1 cellular context compared by ENCODE assay signal in the genomic region with DNA sequence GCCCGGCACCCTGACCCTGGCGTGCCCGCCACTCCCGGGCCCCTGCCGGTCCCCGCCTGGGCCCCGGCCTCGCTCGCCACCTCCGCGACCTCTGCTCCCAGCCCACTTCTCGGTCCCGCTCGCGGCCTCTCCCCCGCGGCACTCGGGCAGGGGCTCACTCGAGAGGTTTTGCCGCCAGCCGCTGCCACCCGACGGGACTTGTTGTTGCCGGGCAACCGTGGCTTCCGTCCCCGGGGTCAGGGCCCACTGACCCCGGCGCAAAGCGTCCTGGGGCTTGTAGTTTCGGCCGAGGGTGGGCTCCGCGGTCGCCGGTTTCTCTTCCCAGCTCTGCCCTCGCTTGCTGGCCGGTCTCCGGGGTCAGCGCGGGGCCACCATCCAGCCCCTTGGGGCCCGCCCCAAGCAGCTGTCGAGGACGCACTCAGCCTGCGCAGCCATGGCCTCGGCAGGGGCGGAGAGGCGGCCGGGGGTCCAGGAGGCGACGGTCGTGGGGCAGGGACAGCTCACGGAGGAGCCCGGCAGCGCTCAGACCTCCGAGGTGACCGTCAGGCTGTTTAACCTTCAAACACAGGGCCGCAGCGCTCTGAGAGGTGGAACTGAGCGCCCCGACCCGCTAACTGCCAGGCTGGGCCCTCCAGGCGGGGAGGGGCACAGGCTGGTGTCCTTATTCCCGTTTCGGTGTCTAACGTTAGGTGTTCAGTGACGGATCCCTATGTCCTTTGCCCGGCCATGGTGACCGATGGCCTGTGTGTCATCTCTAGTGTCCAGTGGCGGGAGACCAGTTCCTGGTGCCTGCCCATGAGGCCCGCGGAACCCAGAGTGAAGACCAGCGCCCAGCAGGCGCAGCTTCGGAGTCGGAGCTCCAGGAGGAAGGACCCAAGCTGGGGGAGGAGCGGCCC.
TF ChIP-seq lines count a peak whose summit lies in the region.

A gene with protein sequence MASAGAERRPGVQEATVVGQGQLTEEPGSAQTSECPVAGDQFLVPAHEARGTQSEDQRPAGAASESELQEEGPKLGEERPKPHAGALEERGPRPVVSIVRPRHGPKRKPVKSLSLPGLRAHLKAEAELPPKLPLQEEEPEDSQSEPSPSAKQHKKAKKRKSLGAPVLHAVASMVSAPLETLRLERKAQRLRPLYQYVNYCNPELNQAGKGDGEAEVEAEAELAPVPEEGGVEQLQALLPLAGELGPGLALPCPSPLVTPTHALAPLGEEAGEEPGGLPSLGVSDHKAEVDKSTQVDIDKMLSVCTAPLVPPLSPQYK (plus strand): TSS at position 277 of the 896 bp plus-strand sequence. CDS start 157 bp downstream, at position 434.
A gene with protein sequence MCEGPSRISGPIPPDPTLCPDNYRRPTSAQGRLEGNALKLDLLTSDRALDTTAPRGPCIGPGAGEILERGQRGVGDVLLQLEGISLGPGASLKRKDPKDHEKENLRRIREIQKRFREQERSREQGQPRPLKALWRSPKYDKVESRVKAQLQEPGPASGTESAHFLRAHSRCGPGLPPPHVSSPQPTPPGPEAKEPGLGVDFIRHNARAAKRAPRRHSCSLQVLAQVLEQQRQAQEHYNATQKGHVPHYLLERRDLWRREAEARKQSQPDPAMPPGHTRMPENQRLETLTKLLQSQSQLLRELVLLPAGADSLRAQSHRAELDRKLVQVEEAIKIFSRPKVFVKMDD (minus strand): TSS at position 213 of the 896 bp plus-strand sequence. CDS start 308 bp downstream, outside the sequence.

TF ChIP-seq in K562, 482 proteins besides CTCF, POLR2A, EP300 and RAD21 (continued from another document and continues in another):
- TF ChIP-seq GABPA (tag; conservative IDR thresholded peaks at IDR 0.05; ENCODE audit: low read depth) (peak; percentile 94), JUNB (CRISPR knock-in tag; conservative IDR thresholded peaks at IDR 0.05) (no peak), ZNF785 (CRISPR knock-in tag; IDR thresholded peaks at IDR 0.05) (no peak), CREM (IDR thresholded peaks at IDR 0.05; ENCODE audit: low read depth) (peak; percentile 47; the same call in 1 of the 2 replicates), SAP30 (IDR thresholded peaks at IDR 0.05; ENCODE audit: borderline replicate concordance, insufficient read depth, low read depth, low read length, poor library complexity, severe bottlenecking) (peak; percentile 71), LEF1 (IDR thresholded peaks at IDR 0.05) (no peak), ZFX (CRISPR knock-in tag; IDR thresholded peaks at IDR 0.05) (peak; percentile 71), IFI16 (CRISPR knock-in tag; IDR thresholded peaks at IDR 0.05) (no peak), TAF15 (IDR thresholded peaks at IDR 0.05; ENCODE audit: low read depth, low read length) (no peak), HNRNPK (IDR thresholded peaks at IDR 0.05; ENCODE audit: low read depth, low read length, poor library complexity, severe bottlenecking) (no peak), NR4A1 (CRISPR knock-in tag; IDR thresholded peaks at IDR 0.05) (no peak), NR4A1 (tag; IDR thresholded peaks at IDR 0.05) (no peak), PCBP1 (IDR thresholded peaks at IDR 0.05; ENCODE audit: low read depth, low read length, poor library complexity, severe bottlenecking) (peak; percentile 46), KDM5B (IDR thresholded peaks at IDR 0.05; ENCODE audit: insufficient replicate concordance, low read depth, low read length) (no peak), ZNF274 (IDR thresholded peaks at IDR 0.05; ENCODE audit: borderline replicate concordance, low read depth, low read length) (no peak; the same call in 1 of the 2 replicates), SNRNP70 (optimal IDR thresholded peaks at IDR 0.05; ENCODE audit: low read depth, low read length) (no peak), ZNF41 (CRISPR knock-in tag; conservative IDR thresholded peaks at IDR 0.05) (no peak), ZNF57 (CRISPR knock-in tag; IDR thresholded peaks at IDR 0.05) (no peak), TGIF2 (CRISPR knock-in tag; IDR thresholded peaks at IDR 0.05) (no peak), ZNF175 (CRISPR knock-in tag; IDR thresholded peaks at IDR 0.05; ENCODE audit: low read depth) (no peak), HMGN3 (IDR thresholded peaks at IDR 0.05; ENCODE audit: borderline replicate concordance, extremely low read depth, insufficient read length, low read depth, low read length) (peak; percentile 73), ZNF717 (CRISPR knock-in tag; IDR thresholded peaks at IDR 0.05) (no peak), TEAD2 (tag; IDR thresholded peaks at IDR 0.05) (no peak), EWSR1 (IDR thresholded peaks at IDR 0.05; ENCODE audit: borderline replicate concordance, low read depth, partially characterized antibody) (no peak), SRSF3 (IDR thresholded peaks at IDR 0.05; ENCODE audit: insufficient read depth, low read length) (no peak), TBL1XR1 (IDR thresholded peaks at IDR 0.05; ENCODE audit: low read length in 2 of 2) (no peak), RBBP5 (IDR thresholded peaks at IDR 0.05; ENCODE audit: borderline replicate concordance, insufficient read depth, low read length, poor library complexity, severe bottlenecking) (no peak), ZNF766 (CRISPR knock-in tag; conservative IDR thresholded peaks at IDR 0.05) (no peak), ZC3H8 (IDR thresholded peaks at IDR 0.05) (no peak), ZBTB7A (IDR thresholded peaks at IDR 0.05; ENCODE audit: borderline replicate concordance, control insufficient read depth, low read depth, low read length) (peak; percentile 95), RBFOX2 (IDR thresholded peaks at IDR 0.05; ENCODE audit: low read depth, low read length) (peak; percentile 69), ASH1L (IDR thresholded peaks at IDR 0.05; ENCODE audit: borderline replicate concordance, low read depth, partially characterized antibody) (no peak)
- TF ChIP-seq, protein P1, sequence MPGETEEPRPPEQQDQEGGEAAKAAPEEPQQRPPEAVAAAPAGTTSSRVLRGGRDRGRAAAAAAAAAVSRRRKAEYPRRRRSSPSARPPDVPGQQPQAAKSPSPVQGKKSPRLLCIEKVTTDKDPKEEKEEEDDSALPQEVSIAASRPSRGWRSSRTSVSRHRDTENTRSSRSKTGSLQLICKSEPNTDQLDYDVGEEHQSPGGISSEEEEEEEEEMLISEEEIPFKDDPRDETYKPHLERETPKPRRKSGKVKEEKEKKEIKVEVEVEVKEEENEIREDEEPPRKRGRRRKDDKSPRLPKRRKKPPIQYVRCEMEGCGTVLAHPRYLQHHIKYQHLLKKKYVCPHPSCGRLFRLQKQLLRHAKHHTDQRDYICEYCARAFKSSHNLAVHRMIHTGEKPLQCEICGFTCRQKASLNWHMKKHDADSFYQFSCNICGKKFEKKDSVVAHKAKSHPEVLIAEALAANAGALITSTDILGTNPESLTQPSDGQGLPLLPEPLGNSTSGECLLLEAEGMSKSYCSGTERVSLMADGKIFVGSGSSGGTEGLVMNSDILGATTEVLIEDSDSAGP (CRISPR knock-in tag; IDR thresholded peaks at IDR 0.05), result no peak
- TF ChIP-seq, protein P2, sequence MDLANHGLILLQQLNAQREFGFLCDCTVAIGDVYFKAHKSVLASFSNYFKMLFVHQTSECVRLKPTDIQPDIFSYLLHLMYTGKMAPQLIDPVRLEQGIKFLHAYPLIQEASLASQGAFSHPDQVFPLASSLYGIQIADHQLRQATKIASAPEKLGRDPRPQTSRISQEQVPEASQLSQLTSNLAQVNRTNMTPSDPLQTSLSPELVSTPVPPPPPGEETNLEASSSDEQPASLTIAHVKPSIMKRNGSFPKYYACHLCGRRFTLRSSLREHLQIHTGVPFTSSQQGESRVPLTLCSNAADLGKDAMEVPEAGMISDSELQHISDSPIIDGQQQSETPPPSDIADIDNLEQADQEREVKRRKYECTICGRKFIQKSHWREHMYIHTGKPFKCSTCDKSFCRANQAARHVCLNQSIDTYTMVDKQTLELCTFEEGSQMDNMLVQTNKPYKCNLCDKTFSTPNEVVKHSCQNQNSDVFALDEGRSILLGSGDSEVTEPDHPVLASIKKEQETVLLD (IDR thresholded peaks at IDR 0.05), result no peak
- TF ChIP-seq, protein P3, sequence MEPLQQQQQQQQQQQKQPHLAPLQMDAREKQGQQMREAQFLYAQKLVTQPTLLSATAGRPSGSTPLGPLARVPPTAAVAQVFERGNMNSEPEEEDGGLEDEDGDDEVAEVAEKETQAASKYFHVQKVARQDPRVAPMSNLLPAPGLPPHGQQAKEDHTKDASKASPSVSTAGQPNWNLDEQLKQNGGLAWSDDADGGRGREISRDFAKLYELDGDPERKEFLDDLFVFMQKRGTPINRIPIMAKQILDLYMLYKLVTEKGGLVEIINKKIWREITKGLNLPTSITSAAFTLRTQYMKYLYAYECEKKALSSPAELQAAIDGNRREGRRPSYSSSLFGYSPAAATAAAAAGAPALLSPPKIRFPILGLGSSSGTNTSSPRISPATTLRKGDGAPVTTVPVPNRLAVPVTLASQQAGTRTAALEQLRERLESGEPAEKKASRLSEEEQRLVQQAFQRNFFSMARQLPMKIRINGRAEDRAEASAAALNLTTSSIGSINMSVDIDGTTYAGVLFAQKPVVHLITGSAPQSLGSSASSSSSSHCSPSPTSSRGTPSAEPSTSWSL (CRISPR knock-in tag; IDR thresholded peaks at IDR 0.05; ENCODE audit: borderline replicate concordance), result 0 out of 2 replicates have a peak, but pooled peaks have one; percentile 73
- TF ChIP-seq, protein P4, sequence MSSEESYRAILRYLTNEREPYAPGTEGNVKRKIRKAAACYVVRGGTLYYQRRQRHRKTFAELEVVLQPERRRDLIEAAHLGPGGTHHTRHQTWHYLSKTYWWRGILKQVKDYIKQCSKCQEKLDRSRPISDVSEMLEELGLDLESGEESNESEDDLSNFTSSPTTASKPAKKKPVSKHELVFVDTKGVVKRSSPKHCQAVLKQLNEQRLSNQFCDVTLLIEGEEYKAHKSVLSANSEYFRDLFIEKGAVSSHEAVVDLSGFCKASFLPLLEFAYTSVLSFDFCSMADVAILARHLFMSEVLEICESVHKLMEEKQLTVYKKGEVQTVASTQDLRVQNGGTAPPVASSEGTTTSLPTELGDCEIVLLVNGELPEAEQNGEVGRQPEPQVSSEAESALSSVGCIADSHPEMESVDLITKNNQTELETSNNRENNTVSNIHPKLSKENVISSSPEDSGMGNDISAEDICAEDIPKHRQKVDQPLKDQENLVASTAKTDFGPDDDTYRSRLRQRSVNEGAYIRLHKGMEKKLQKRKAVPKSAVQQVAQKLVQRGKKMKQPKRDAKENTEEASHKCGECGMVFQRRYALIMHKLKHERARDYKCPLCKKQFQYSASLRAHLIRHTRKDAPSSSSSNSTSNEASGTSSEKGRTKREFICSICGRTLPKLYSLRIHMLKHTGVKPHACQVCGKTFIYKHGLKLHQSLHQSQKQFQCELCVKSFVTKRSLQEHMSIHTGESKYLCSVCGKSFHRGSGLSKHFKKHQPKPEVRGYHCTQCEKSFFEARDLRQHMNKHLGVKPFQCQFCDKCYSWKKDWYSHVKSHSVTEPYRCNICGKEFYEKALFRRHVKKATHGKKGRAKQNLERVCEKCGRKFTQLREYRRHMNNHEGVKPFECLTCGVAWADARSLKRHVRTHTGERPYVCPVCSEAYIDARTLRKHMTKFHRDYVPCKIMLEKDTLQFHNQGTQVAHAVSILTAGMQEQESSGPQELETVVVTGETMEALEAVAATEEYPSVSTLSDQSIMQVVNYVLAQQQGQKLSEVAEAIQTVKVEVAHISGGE (CRISPR knock-in tag; IDR thresholded peaks at IDR 0.05), result no peak
- TF ChIP-seq, protein P5, sequence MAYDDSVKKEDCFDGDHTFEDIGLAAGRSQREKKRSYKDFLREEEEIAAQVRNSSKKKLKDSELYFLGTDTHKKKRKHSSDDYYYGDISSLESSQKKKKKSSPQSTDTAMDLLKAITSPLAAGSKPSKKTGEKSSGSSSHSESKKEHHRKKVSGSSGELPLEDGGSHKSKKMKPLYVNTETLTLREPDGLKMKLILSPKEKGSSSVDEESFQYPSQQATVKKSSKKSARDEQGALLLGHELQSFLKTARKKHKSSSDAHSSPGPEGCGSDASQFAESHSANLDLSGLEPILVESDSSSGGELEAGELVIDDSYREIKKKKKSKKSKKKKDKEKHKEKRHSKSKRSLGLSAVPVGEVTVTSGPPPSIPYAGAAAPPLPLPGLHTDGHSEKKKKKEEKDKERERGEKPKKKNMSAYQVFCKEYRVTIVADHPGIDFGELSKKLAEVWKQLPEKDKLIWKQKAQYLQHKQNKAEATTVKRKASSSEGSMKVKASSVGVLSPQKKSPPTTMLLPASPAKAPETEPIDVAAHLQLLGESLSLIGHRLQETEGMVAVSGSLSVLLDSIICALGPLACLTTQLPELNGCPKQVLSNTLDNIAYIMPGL (CRISPR knock-in tag; IDR thresholded peaks at IDR 0.05), result no peak; the same call in 1 of the 2 replicates
- TF ChIP-seq, protein P6, sequence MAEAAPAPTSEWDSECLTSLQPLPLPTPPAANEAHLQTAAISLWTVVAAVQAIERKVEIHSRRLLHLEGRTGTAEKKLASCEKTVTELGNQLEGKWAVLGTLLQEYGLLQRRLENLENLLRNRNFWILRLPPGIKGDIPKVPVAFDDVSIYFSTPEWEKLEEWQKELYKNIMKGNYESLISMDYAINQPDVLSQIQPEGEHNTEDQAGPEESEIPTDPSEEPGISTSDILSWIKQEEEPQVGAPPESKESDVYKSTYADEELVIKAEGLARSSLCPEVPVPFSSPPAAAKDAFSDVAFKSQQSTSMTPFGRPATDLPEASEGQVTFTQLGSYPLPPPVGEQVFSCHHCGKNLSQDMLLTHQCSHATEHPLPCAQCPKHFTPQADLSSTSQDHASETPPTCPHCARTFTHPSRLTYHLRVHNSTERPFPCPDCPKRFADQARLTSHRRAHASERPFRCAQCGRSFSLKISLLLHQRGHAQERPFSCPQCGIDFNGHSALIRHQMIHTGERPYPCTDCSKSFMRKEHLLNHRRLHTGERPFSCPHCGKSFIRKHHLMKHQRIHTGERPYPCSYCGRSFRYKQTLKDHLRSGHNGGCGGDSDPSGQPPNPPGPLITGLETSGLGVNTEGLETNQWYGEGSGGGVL (CRISPR knock-in tag; IDR thresholded peaks at IDR 0.05), result no peak
- TF ChIP-seq, protein P7, sequence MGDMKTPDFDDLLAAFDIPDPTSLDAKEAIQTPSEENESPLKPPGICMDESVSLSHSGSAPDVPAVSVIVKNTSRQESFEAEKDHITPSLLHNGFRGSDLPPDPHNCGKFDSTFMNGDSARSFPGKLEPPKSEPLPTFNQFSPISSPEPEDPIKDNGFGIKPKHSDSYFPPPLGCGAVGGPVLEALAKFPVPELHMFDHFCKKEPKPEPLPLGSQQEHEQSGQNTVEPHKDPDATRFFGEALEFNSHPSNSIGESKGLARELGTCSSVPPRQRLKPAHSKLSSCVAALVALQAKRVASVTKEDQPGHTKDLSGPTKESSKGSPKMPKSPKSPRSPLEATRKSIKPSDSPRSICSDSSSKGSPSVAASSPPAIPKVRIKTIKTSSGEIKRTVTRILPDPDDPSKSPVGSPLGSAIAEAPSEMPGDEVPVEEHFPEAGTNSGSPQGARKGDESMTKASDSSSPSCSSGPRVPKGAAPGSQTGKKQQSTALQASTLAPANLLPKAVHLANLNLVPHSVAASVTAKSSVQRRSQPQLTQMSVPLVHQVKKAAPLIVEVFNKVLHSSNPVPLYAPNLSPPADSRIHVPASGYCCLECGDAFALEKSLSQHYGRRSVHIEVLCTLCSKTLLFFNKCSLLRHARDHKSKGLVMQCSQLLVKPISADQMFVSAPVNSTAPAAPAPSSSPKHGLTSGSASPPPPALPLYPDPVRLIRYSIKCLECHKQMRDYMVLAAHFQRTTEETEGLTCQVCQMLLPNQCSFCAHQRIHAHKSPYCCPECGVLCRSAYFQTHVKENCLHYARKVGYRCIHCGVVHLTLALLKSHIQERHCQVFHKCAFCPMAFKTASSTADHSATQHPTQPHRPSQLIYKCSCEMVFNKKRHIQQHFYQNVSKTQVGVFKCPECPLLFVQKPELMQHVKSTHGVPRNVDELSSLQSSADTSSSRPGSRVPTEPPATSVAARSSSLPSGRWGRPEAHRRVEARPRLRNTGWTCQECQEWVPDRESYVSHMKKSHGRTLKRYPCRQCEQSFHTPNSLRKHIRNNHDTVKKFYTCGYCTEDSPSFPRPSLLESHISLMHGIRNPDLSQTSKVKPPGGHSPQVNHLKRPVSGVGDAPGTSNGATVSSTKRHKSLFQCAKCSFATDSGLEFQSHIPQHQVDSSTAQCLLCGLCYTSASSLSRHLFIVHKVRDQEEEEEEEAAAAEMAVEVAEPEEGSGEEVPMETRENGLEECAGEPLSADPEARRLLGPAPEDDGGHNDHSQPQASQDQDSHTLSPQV (IDR thresholded peaks at IDR 0.05), result no peak
